8 cellular contexts compared by ENCODE assay signal in the genomic region with DNA sequence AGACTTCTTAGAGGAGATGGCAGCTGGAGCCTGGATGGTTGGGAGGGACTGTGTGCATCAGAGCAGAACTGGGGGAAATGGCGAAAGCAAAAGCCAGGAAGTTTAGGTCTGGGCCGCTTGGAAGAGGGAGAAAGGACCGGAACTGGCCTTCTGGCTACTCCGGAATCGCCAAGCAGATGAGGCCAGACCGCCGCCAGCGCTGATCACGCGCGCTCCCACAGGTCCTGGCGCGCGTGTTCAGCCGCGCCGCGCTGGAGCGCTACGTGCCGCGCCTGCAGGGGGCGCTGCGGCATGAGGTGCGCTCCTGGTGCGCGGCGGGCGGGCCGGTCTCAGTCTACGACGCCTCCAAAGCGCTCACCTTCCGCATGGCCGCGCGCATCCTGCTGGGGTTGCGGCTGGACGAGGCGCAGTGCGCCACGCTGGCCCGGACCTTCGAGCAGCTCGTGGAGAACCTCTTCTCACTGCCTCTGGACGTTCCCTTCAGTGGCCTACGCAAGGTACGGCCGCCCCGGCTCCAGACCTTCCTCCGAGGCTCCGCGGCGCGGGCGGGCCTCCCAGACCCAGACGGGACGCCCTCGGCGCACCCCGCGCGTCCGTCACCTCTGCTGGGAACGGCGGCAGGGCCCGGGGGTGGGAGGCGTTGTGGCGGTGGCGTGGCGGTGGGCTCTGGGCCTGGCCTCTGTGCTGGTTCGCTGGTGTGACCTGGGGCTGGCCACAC. TPM values are rescaled to one million over a fixed set of nuclear protein-coding genes. Genes with fewer than 3 reads are reported as not detected.
A peak's percentile ranks its signal among the peaks of the same experiment; 100 is the strongest.
DNase-seq lines count a peak whose midpoint lies in the region; ATAC-seq and TF ChIP-seq lines count a peak whose summit lies in the region.

No MANE protein-coding gene starts in this region.

- H3K36me3 ChIP-seq in osteoblast (ENCODE audit: insufficient read depth, low read length), result no peaks in the 10 kb centered on the region
- H3K36me3 ChIP-seq in WERI-Rb-1, result peaks cover 8% of the 10 kb centered on the region; the same call in 1 of the 2 replicates

- TF ChIP-seq CTCF in WTC11 (IDR thresholded peaks at IDR 0.05) (peak; percentile 86), osteoblast (IDR thresholded peaks at IDR 0.05; ENCODE audit: extremely low read depth, low read depth, low read length) (peak; percentile 41), WERI-Rb-1 (IDR thresholded peaks at IDR 0.05; ENCODE audit: low read depth, low read length) (no peak)

- peak overlapping the region; percentile 54 for H3K4me3 ChIP-seq in osteoblast (ENCODE audit: insufficient read depth, low read length)
- no peak overlapping the region for H3K4me3 ChIP-seq in WERI-Rb-1 (ENCODE audit: low read depth, low read length)

- no peak overlapping the region for H3K27ac Mint-ChIP-seq in WTC11

- H3K4me3 Mint-ChIP-seq in WTC11, result peak overlapping the region; percentile 67

- H3K27ac ChIP-seq in osteoblast (ENCODE audit: low read depth, low read length), result no peak overlapping the region
- H3K27ac ChIP-seq in WERI-Rb-1, result no peak overlapping the region

- POLR2A ChIA-PET in WTC11 (lab: Charles Lee), result interaction anchor here (0.6 kb wide), 1 partner anchor 25 kb away, joined by 7 read pairs; no protein-coding TSS in a partner anchor

- H3K9me3 ChIP-seq in osteoblast (ENCODE audit: low read depth, low read length) (no peaks in the 10 kb centered on the region), WERI-Rb-1 (ENCODE audit: severe bottlenecking) (no peaks in the 10 kb centered on the region)

- CTCF ChIA-PET in WTC11 (lab: Charles Lee), result interaction anchor here (0.7 to 9.8 kb wide), 8 partner anchors 9 to 297 kb away, joined by 3 to 106 read pairs (median 4); a partner anchor contains a TSS

- H3K27me3 ChIP-seq in osteoblast (ENCODE audit: insufficient read depth, low read length) (peaks cover 88% of the 10 kb centered on the region), WERI-Rb-1 (ENCODE audit: insufficient read depth, low read depth, severe bottlenecking) (peaks cover 6% of the 10 kb centered on the region)

- H3K27me3 Mint-ChIP-seq in WTC11 (ENCODE audit: low read depth), result peaks cover 99% of the 10 kb centered on the region

- no peaks in the 10 kb centered on the region for H3K79me2 ChIP-seq in osteoblast (ENCODE audit: insufficient read depth, low read length)

- H3K4me1 ChIP-seq in osteoblast (ENCODE audit: insufficient read depth, low read length), result peaks cover 6% of the 10 kb centered on the region

- peak; percentile 39 for DNase-seq in activated naive CD4-positive, alpha-beta T cell treated with Interleukin-2 at 50 U/mL for 16 hours
- DNase-seq in activated naive CD4-positive, alpha-beta T cell treated with anti-CD3 and anti-CD28 coated beads, Interleukin-2, amount 50 U/mL, for 16 hours, result no peak
- peak; percentile 70 for DNase-seq in WTC11 (ENCODE audit: low spot score)
- DNase-seq in fibroblast of peridontal ligament (ENCODE audit: extremely low read depth), result peak; percentile 23
- DNase-seq in osteoblast (ENCODE audit: insufficient read length, low spot score, missing footprints), result peak; percentile 96
- no peak for DNase-seq in WERI-Rb-1
- no peak for DNase-seq in NCI-H69 (lab: John Stamatoyannopoulos, UW)

- H3K9me3 Mint-ChIP-seq in WTC11, result no peaks in the 10 kb centered on the region

- H4K20me1 ChIP-seq in osteoblast (ENCODE audit: insufficient read depth, low read length), result no peaks in the 10 kb centered on the region

- H3K4me2 ChIP-seq in osteoblast (ENCODE audit: insufficient read depth, low read length), result peak overlapping the region; percentile 81

- peak; percentile 31 for ATAC-seq in WTC11
- ATAC-seq in HG03039 (IDR thresholded peaks at IDR 0.05; ENCODE audit: unreplicated experiment), result no peak

- peaks cover 43% of the 10 kb centered on the region for H3K4me1 Mint-ChIP-seq in WTC11

- H2AFZ ChIP-seq in osteoblast (ENCODE audit: low read length), result no peak overlapping the region

- no peaks in the 10 kb centered on the region; the same call in 1 of the 2 replicates for H3K36me3 Mint-ChIP-seq in WTC11

TF ChIP-seq in WTC11, 78 proteins besides CTCF, POLR2A, EP300 and RAD21 (continues in another document):
- TF ChIP-seq, protein P1, sequence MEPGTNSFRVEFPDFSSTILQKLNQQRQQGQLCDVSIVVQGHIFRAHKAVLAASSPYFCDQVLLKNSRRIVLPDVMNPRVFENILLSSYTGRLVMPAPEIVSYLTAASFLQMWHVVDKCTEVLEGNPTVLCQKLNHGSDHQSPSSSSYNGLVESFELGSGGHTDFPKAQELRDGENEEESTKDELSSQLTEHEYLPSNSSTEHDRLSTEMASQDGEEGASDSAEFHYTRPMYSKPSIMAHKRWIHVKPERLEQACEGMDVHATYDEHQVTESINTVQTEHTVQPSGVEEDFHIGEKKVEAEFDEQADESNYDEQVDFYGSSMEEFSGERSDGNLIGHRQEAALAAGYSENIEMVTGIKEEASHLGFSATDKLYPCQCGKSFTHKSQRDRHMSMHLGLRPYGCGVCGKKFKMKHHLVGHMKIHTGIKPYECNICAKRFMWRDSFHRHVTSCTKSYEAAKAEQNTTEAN (CRISPR knock-in tag; IDR thresholded peaks at IDR 0.05), result peak; percentile 88; the same call in 1 of the 2 replicates
- peak; percentile 94; the same call in 1 of the 2 replicates for TF ChIP-seq NFE2L1 (CRISPR knock-in tag; IDR thresholded peaks at IDR 0.05)
- TF ChIP-seq IRF2 (CRISPR knock-in tag; IDR thresholded peaks at IDR 0.05; ENCODE audit: borderline replicate concordance, low read depth), result peak; percentile 54; the same call in 1 of the 2 replicates
- TF ChIP-seq TEAD1 (CRISPR knock-in tag; IDR thresholded peaks at IDR 0.05), result peak; percentile 96
- peak; percentile 91 for TF ChIP-seq ZBTB21 (CRISPR knock-in tag; IDR thresholded peaks at IDR 0.05; ENCODE audit: borderline replicate concordance)
- TF ChIP-seq, protein P2, sequence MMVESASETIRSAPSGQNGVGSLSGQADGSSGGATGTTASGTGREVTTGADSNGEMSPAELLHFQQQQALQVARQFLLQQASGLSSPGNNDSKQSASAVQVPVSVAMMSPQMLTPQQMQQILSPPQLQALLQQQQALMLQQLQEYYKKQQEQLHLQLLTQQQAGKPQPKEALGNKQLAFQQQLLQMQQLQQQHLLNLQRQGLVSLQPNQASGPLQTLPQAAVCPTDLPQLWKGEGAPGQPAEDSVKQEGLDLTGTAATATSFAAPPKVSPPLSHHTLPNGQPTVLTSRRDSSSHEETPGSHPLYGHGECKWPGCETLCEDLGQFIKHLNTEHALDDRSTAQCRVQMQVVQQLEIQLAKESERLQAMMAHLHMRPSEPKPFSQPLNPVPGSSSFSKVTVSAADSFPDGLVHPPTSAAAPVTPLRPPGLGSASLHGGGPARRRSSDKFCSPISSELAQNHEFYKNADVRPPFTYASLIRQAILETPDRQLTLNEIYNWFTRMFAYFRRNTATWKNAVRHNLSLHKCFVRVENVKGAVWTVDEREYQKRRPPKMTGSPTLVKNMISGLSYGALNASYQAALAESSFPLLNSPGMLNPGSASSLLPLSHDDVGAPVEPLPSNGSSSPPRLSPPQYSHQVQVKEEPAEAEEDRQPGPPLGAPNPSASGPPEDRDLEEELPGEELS (CRISPR knock-in tag; IDR thresholded peaks at IDR 0.05), result peak; percentile 98
- no peak for TF ChIP-seq HMGA2 (CRISPR knock-in tag; IDR thresholded peaks at IDR 0.05)
- TF ChIP-seq, protein P3, sequence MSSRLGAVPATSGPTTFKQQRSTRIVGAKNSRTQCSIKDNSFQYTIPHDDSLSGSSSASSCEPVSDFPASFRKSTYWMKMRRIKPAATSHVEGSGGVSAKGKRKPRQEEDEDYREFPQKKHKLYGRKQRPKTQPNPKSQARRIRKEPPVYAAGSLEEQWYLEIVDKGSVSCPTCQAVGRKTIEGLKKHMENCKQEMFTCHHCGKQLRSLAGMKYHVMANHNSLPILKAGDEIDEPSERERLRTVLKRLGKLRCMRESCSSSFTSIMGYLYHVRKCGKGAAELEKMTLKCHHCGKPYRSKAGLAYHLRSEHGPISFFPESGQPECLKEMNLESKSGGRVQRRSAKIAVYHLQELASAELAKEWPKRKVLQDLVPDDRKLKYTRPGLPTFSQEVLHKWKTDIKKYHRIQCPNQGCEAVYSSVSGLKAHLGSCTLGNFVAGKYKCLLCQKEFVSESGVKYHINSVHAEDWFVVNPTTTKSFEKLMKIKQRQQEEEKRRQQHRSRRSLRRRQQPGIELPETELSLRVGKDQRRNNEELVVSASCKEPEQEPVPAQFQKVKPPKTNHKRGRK (CRISPR knock-in tag; IDR thresholded peaks at IDR 0.05; ENCODE audit: borderline replicate concordance), result no peak
- TF ChIP-seq ETV6 (CRISPR knock-in tag; IDR thresholded peaks at IDR 0.05), result peak; percentile 25
- TF ChIP-seq, protein P4, sequence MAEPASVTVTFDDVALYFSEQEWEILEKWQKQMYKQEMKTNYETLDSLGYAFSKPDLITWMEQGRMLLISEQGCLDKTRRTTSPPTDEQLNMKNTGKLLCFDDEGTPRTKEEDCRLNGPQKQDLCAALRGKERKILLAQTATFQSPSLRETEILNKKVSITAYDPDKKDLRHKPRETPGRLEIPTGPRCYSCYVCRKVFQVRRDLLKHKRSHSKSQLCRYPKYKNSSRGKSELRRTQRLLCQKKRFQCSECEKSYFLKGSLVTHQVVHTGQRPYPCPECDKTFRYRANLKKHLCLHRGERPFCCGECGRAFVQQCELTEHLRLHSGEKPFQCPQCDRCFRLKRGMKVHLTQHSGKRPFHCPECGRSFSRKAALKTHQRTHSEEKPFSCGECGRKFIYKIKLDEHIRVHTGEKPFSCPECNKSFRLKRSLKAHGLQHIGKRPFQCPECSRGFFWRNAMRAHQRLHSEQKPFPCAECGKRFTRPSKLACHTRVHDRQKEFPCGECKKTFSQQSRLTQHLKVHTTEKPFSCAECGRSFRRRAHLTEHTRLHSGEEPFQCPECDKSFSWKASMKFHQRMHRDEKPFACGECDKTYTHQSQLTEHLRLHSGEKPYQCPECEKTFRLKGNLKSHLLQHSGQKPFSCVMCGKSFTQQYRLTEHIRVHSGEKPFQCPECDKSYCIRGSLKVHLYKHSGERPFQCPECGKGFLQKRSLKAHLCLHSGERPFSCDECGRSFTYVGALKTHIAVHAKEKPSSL (CRISPR knock-in tag; conservative IDR thresholded peaks at IDR 0.05), result no peak
- TF ChIP-seq, protein P5, sequence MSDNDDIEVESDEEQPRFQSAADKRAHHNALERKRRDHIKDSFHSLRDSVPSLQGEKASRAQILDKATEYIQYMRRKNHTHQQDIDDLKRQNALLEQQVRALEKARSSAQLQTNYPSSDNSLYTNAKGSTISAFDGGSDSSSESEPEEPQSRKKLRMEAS (CRISPR knock-in tag; IDR thresholded peaks at IDR 0.05), result peak; percentile 99

RNA-seq across cellular contexts. Expression of a gene that starts 2.1 kb away (rescaled TPM):
- total RNA-seq in WTC11 (2021), result 0.07 to 0.11 TPM (median 0.11 TPM) in 3 replicates
- total RNA-seq in osteoblast, result under 0.01 TPM in 2 replicates

RNA-seq across cellular contexts. Expression of a gene that starts 11.0 kb away (rescaled TPM):
- total RNA-seq in WTC11 (2021) (2.1 to 3.4 TPM (median 3.1 TPM) in 3 replicates), osteoblast (not detected in 2 replicates)

Comparison
In these comparisons a context has a peak if more than half of its experiments do, and no peak if none do; other contexts are left out.
1. DNase-seq: peak in activated naive CD4-positive, alpha-beta T cell treated with Interleukin-2 at 50 U/mL for 16 hours (single experiment), WTC11 (single experiment), fibroblast of peridontal ligament (single experiment) and osteoblast (single experiment); none in activated naive CD4-positive, alpha-beta T cell treated with anti-CD3 and anti-CD28 coated beads, Interleukin-2, amount 50 U/mL, for 16 hours (single experiment), WERI-Rb-1 (single experiment) and NCI-H69 (single experiment).